In genomic region chr2:135530313-135531230, GRCh38 we compare ENCODE assay signal across 1 cellular context.
TF ChIP-seq lines count a peak whose summit lies in the region.

ZRANB3 (minus strand) TSS chr2:135531218.

TF ChIP-seq in HepG2, 621 proteins besides CTCF, POLR2A, EP300 and RAD21 (continued from another document and continues in another):
- TF ChIP-seq ZGPAT (CRISPR knock-in tag; IDR thresholded peaks at IDR 0.05) (no peak; the same call in 1 of the 2 replicates), GPN1 (CRISPR knock-in tag; IDR thresholded peaks at IDR 0.05; ENCODE audit: borderline replicate concordance) (no peak), MAZ (IDR thresholded peaks at IDR 0.05; ENCODE audit: borderline replicate concordance, low read depth, low read length) (0 out of 2 replicates have a peak, but pooled peaks have one; percentile 35), MAZ (CRISPR knock-in tag; IDR thresholded peaks at IDR 0.05; ENCODE audit: low read depth) (no peak), LRRFIP1 (CRISPR knock-in tag; conservative IDR thresholded peaks at IDR 0.05) (no peak), FOXA3 (CRISPR knock-in tag; IDR thresholded peaks at IDR 0.05) (peak; percentile 24; the same call in 1 of the 2 replicates), ZNF83 (CRISPR knock-in tag; IDR thresholded peaks at IDR 0.05; ENCODE audit: borderline replicate concordance) (no peak), RARA (CRISPR knock-in tag; IDR thresholded peaks at IDR 0.05) (no peak; the same call in 1 of the 2 replicates), ZBTB38 (CRISPR knock-in tag; IDR thresholded peaks at IDR 0.05) (peak; percentile 20; the same call in 1 of the 2 replicates), TSC22D2 (CRISPR knock-in tag; IDR thresholded peaks at IDR 0.05; ENCODE audit: borderline replicate concordance) (peak; percentile 4; the same call in 1 of the 2 replicates), NFE2 (CRISPR knock-in tag; IDR thresholded peaks at IDR 0.05) (no peak), SPEN (CRISPR knock-in tag; IDR thresholded peaks at IDR 0.05; ENCODE audit: low read depth) (peak; percentile 33; the same call in 1 of the 2 replicates), ZNF407 (CRISPR knock-in tag; IDR thresholded peaks at IDR 0.05; ENCODE audit: not compliant biosample characterization) (no peak), TBL1XR1 (IDR thresholded peaks at IDR 0.05; ENCODE audit: borderline replicate concordance, low read length, partially characterized antibody) (peak; percentile 75), TFAP4 (IDR thresholded peaks at IDR 0.05; ENCODE audit: borderline replicate concordance, low read depth) (peak; percentile 74; the same call in 1 of the 2 replicates), RNF219 (CRISPR knock-in tag; IDR thresholded peaks at IDR 0.05) (no peak), ZNF503 (CRISPR knock-in tag; IDR thresholded peaks at IDR 0.05) (no peak; the same call in 1 of the 2 replicates), MAFF (IDR thresholded peaks at IDR 0.05; ENCODE audit: low read depth, low read length) (0 out of 2 replicates have a peak, but pooled peaks have one; percentile 6), ZNF850 (CRISPR knock-in tag; conservative IDR thresholded peaks at IDR 0.05) (no peak), GMEB2 (CRISPR knock-in tag; IDR thresholded peaks at IDR 0.05; ENCODE audit: low read depth) (0 out of 2 replicates have a peak, but pooled peaks have one; percentile 34), ATAD3A (CRISPR knock-in tag; IDR thresholded peaks at IDR 0.05) (no peak), ZNF337 (CRISPR knock-in tag; IDR thresholded peaks at IDR 0.05; ENCODE audit: borderline replicate concordance, low read depth) (no peak), ELF1 (CRISPR knock-in tag; IDR thresholded peaks at IDR 0.05) (peak; percentile 64), ZNF781 (CRISPR knock-in tag; IDR thresholded peaks at IDR 0.05; ENCODE audit: borderline replicate concordance, not compliant biosample characterization) (no peak), EED (CRISPR knock-in tag; IDR thresholded peaks at IDR 0.05) (no peak), SP5 (CRISPR knock-in tag; IDR thresholded peaks at IDR 0.05; ENCODE audit: borderline replicate concordance, low read depth) (no peak), ZNF678 (CRISPR knock-in tag; IDR thresholded peaks at IDR 0.05) (no peak), FOXC1 (CRISPR knock-in tag; IDR thresholded peaks at IDR 0.05; ENCODE audit: borderline replicate concordance) (no peak), ZBTB2 (CRISPR knock-in tag; IDR thresholded peaks at IDR 0.05; ENCODE audit: low read depth) (no peak), ARHGAP35 (CRISPR knock-in tag; IDR thresholded peaks at IDR 0.05; ENCODE audit: borderline replicate concordance) (no peak), ZNF749 (CRISPR knock-in tag; IDR thresholded peaks at IDR 0.05; ENCODE audit: borderline replicate concordance) (no peak), ATF6 (CRISPR knock-in tag; conservative IDR thresholded peaks at IDR 0.05) (no peak; the same call in 1 of the 2 replicates), PAF1 (CRISPR knock-in tag; IDR thresholded peaks at IDR 0.05) (no peak), ZMYM2 (CRISPR knock-in tag; IDR thresholded peaks at IDR 0.05) (no peak), NFATC3 (CRISPR knock-in tag; IDR thresholded peaks at IDR 0.05) (no peak)
